Comparison of ENCODE assay signal across 15 cellular contexts in the genomic region with DNA sequence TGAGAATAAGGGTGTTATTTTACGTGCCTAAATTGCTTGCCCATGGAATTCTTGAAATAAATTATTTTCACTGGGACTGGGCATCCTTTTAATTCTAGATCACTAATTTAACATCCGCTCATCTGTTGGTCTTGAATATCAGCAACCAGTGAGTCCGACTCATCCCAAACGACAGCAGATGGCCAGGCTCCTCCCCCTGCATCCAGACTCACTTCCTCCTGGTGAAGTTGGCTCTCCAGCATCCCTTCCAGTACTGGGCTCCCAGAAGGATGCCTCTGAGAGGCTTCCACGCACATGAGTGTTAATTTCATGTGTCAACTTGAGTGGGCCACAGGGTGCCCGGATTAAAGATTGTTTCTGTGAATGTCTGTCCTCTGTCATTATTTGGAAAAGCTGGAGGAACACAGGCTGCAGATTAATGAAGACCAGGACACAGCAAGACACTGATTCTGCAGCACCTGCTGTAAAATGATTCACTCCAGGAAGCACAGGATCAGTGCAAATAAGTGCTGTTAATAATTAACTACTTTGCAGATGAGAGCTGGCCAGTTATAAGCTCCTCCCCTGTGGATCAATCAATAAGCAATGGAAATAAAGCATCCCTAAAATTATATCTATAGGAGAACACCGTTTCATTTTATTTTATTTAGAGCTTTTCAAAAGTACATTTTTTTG.
DNase-seq lines count a peak whose midpoint lies in the region; ATAC-seq and TF ChIP-seq lines count a peak whose summit lies in the region.
"Had no signal": no experiment of that assay in that cellular context is flagged by ENCODE, and none has a peak within 500 bp of the region (broad histone marks: within the 10 kb centered on the region; RNA-seq: fewer than 3 reads in every experiment).

No MANE protein-coding gene starts in this region.

- no peaks in the 10 kb centered on the region for H3K9me3 ChIP-seq in right lobe of liver

- in situ Hi-C loops in ACHN (cut with HindIII; ENCODE audit: low pct_ligation_motif_present, low pct_unique_long_range_greater_than_20kb, low sequenced_read_pairs), result no loop called here

- H3K27me3 ChIP-seq in right lobe of liver, result no peaks in the 10 kb centered on the region

- H3K36me3 ChIP-seq in right lobe of liver, result no peaks in the 10 kb centered on the region

- no peak overlapping the region for H3K27ac ChIP-seq in right lobe of liver

- no peaks in the 10 kb centered on the region for H3K4me1 ChIP-seq in right lobe of liver

- intact Hi-C loops in right lobe of liver (cut with DNase I), result no loop called here

- peak in 3 of 4 donors; percentile 32 to 63 (median 39) for ATAC-seq in right lobe of liver
- no peak for ATAC-seq in GM21619 (IDR thresholded peaks at IDR 0.05; ENCODE audit: unreplicated experiment)
- no peak for ATAC-seq in HG02763 (IDR thresholded peaks at IDR 0.05; ENCODE audit: unreplicated experiment)
- ATAC-seq: activated naive CD8-positive, alpha-beta T cell treated with anti-CD3 and anti-CD28 coated beads, Interleukin-2, amount 50 U/mL, for 24 hours; activated T-cell treated with anti-CD3 and anti-CD28 coated beads, Interleukin-2, amount 50 U/mL, for 4 hours had no signal

- H3K4me3 ChIP-seq in right lobe of liver, result no peak overlapping the region

- DNase-seq in ACHN, result peak; percentile 39
- DNase-seq in DMS53 (lab: John Stamatoyannopoulos, UW), result peak; percentile 48
- peak; percentile 69 for DNase-seq in NCI-H82 (lab: John Stamatoyannopoulos, UW)
- DNase-seq in right lobe of liver, result peak in 1 of 3 donors; percentile 24
- DNase-seq in T-helper 1 cell, result no peak
- DNase-seq in stimulated activated naive CD4-positive, alpha-beta T cell (lab: John Stamatoyannopoulos, UW), result no peak
- DNase-seq: activated CD4-positive, alpha-beta T cell treated with anti-CD3 and anti-CD28 coated beads for 1 hour; activated naive CD8-positive, alpha-beta T cell treated with anti-CD3 and anti-CD28 coated beads, Interleukin-2, amount 50 U/mL, for 24 hours; activated T-cell treated with anti-CD3 and anti-CD28 coated beads, Interleukin-2, amount 50 U/mL, for 4 hours; immature natural killer cell; mesendoderm; NCI-H1092; NCI-H226 had no signal

- no peak for TF ChIP-seq POLR2A in right lobe of liver (IDR thresholded peaks at IDR 0.05)

- TF ChIP-seq CTCF in right lobe of liver (IDR thresholded peaks at IDR 0.05), result no peak

- WGBS in right lobe of liver (ENCODE audit: insufficient coverage, low coverage, low lambda C conversion rate, missing lambda C conversion rate), result 34% methylated on average over 7 of the region's 7 CpGs

Comparison
In these comparisons a context has a peak if more than half of its experiments do, and no peak if none do; other contexts are left out.
1. DNase-seq: peak in ACHN (single experiment), DMS53 (single experiment) and NCI-H82 (single experiment); none in T-helper 1 cell (0 of 5) and stimulated activated naive CD4-positive, alpha-beta T cell (0 of 6).
2. ATAC-seq: peak in right lobe of liver (3 of 4); none in GM21619 (single experiment) and HG02763 (single experiment).